In the genomic region with DNA sequence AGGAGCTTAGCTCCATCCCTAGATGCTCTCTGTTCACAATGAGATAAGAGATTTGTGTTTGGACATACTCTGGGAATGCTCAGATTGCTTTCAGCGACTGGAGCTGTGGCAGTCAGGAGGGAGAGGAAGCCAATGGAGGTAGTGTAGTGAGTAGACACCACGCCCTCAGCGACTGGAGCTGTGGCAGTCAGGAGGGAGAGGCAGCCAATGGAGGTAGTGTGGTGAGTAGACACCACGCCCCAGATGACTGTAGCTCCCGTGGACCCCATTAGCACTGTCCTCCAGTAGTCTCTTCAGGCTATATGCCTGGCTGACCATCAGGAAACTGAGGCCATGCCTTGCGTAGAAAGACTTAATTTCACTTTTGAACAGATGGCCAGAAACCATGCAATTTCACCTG, we compare ENCODE assay signal across 25 cellular contexts.
"Had no signal": no experiment of that assay in that cellular context is flagged by ENCODE, and none has a peak within 500 bp of the region (broad histone marks: within the 10 kb centered on the region; RNA-seq: fewer than 3 reads in every experiment).

No MANE protein-coding gene starts in this region.

- ATAC-seq: activated naive CD4-positive, alpha-beta T cell treated with anti-CD3 and anti-CD28 coated beads, Interleukin-2, amount 50 U/mL, for 72 hours; activated naive CD8-positive, alpha-beta T cell treated with anti-CD3 and anti-CD28 coated beads, Interleukin-2, amount 50 U/mL, for 24 hours; activated T-cell treated with anti-CD3 and anti-CD28 coated beads, Interleukin-2, amount 50 U/mL, for 4 hours; PC-3; T-cell had no signal

- FAIRE-seq: astrocyte, RCC 7860, TTC549 had no signal

- H3K27ac ChIP-seq: VCaP had no signal

- DNase-seq: activated CD4-positive, alpha-beta memory T cell treated with anti-CD3 and anti-CD28 coated beads for 36 hours; activated CD4-positive, alpha-beta T cell treated with anti-CD3 and anti-CD28 coated beads, Interleukin-2, amount 10 ng/mL, durations not matched to agents 7 days and 5 days; activated CD4-positive, CD25-positive, alpha-beta regulatory T cell; activated CD8-positive, alpha-beta memory T cell treated with anti-CD3 and anti-CD28 coated beads for 24 hours; activated effector memory CD4-positive, alpha-beta T cell treated with anti-CD3 and anti-CD28 coated beads, Interleukin-2, amount 50 U/mL, for 16 hours; activated naive CD4-positive, alpha-beta T cell treated with Interleukin-2 at 50 U/mL for 16 hours; activated naive CD8-positive, alpha-beta T cell treated with anti-CD3 and anti-CD28 coated beads, Interleukin-2, amount 50 U/mL, for 24 hours; activated T-cell treated with anti-CD3 and anti-CD28 coated beads, Interleukin-2, amount 50 U/mL, for 4 hours; amniotic stem cell; NCI-H1048; NCI-H1930; NCI-H2107; NCI-H2171 treated with DMSO at 0.1 percent for 48 hours; NCI-H226; NCI-H526; PC-3; SHP77 treated with DMSO at 0.1 percent for 48 hours; T-cell; T-helper 2 cell; T1000 had no signal
